7 cellular contexts compared by ENCODE assay signal in the genomic region with DNA sequence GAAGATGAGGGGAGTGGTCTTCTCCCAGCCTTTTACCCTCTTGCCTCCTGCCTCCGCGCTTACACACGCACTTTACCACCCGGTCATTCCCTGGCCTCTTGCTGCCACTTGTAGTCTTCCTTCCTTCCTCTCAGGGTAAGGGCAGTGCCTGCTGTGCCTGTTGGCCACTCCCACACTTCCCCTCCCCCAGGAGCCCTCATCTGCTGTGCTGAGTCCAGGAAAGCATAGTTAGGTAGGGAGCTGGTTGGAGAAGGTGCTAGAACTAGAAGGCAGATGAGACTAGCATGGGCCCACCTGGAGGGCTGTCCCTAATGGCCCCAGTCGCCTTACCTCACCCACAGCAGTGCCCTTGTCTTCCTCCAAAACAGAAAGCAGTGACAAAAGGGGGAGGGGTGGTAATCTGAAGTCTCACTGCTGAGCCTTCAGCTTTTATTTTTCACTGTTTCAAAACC. TPM values are rescaled to one million over a fixed set of nuclear protein-coding genes. Genes with fewer than 3 reads are reported as not detected.
DNase-seq lines count a peak whose midpoint lies in the region; ATAC-seq, FAIRE-seq and TF ChIP-seq lines count a peak whose summit lies in the region.

No MANE protein-coding gene starts in this region.

- H3K4me3 ChIP-seq in pancreas = no peak overlapping the region

- H3K27ac ChIP-seq in KOPT-K1 (ENCODE audit: low read depth, low read length, poor library complexity, severe bottlenecking) (peak overlapping the region; percentile 63), RWPE1 (peak overlapping the region; percentile 93), epithelial cell of prostate (peak overlapping the region; percentile 97), pancreas (peak overlapping the region; percentile 25 to 72 (median 52))

- intact Hi-C loops in pancreas (cut with DNase I) = loop anchor here in 1 of 3 donors (10.0 kb wide), 1 partner anchor 48 kb away; no protein-coding TSS in a partner anchor

- FAIRE-seq in pancreas (lab: Jason Lieb, UNC) = no peak

- DNase-seq in RWPE1 (ENCODE audit: low spot score) = peak; percentile 31
- no peak for DNase-seq in epithelial cell of prostate (ENCODE audit: low read depth, low spot score)
- peak; percentile 53 to 67 (median 58) for DNase-seq in pancreas
- no peak for DNase-seq in stimulated activated naive CD4-positive, alpha-beta T cell treated with Interleukin-2 at 50 U/mL for 16 hours (lab: John Stamatoyannopoulos, UW)
- no peak for DNase-seq in NCI-H1930 (lab: John Stamatoyannopoulos, UW)

- no peaks in the 10 kb centered on the region for H3K9me3 ChIP-seq in KOPT-K1 (ENCODE audit: insufficient read depth, low read length, poor library complexity, severe bottlenecking)
- no peaks in the 10 kb centered on the region for H3K9me3 ChIP-seq in pancreas

- POLR2A ChIA-PET in RWPE1 (lab: Yijun Ruan, JAX; ENCODE audit: low non-redundant PET) = interaction anchor here (0.7 kb wide), 1 partner anchor 54 kb away, joined by 3 read pairs; the partner anchor contains the start of gene SRSF5

- TF ChIP-seq CTCF in RWPE1 (conservative IDR thresholded peaks at IDR 0.05; ENCODE audit: low read depth) (no peak), pancreas (IDR thresholded peaks at IDR 0.05) (no peak)

- H3K4me1 ChIP-seq in pancreas = peaks cover 24 to 44% (median 28%) of the 10 kb centered on the region in 3 donors

- CTCF ChIA-PET in RWPE1 (lab: Yijun Ruan, JAX) = interaction anchor here (0.7 to 1.7 kb wide), 5 partner anchors 55 to 254 kb away, joined by 3 to 5 read pairs (median 3); no protein-coding TSS in a partner anchor

- no peaks in the 10 kb centered on the region for H3K27me3 ChIP-seq in pancreas

- WGBS in pancreas, 2 donors = 44 to 54% methylated on average over 5 of the region's 5 CpGs

- H3K36me3 ChIP-seq in KOPT-K1 (ENCODE audit: insufficient read depth, low read length) = peaks cover 54% of the 10 kb centered on the region
- H3K36me3 ChIP-seq in pancreas = peaks cover 0 to 16% (median 0%) of the 10 kb centered on the region in 3 donors

- ATAC-seq in pancreas (peak; percentile 60 to 77 (median 70)), GM21786 (IDR thresholded peaks at IDR 0.05; ENCODE audit: unreplicated experiment) (no peak)

RNA-seq across cellular contexts. Expression of gene SRSF5, which starts 54.3 kb away (rescaled TPM):
- total RNA-seq in pancreas = 100 to 1,000 TPM in 3 of 6 donors, 10 to 100 TPM in 3; 78.0 to 142 (median 113) TPM
- polyA plus RNA-seq in pancreas = 100 to 1,000 TPM; 196 to 314 TPM

Comparison
In these comparisons a context has a peak if more than half of its experiments do, and no peak if none do; other contexts are left out.
1. DNase-seq: peak in RWPE1 (single experiment) and pancreas (6 of 6); none in epithelial cell of prostate (single experiment), stimulated activated naive CD4-positive, alpha-beta T cell treated with Interleukin-2 at 50 U/mL for 16 hours (single experiment) and NCI-H1930 (0 of 2).
2. Peak in every context shown above with its lines, with median percentiles within 50 percentile points of each other: H3K27ac ChIP-seq.